ENCODE assay signal across 19 cellular contexts in genomic region chr1:8682573-8682972, GRCh38.
"Had no signal": no experiment of that assay in that cellular context is flagged by ENCODE, and none has a peak within 500 bp of the region (broad histone marks: within the 10 kb centered on the region; RNA-seq: fewer than 3 reads in every experiment).

No MANE protein-coding gene starts in this region.

- H3K9me3 ChIP-seq: mucosa of descending colon had no signal

- DNase-seq: activated B cell treated with CpG ODN at 0.5 μM for 24 hours; activated CD4-positive, alpha-beta T cell treated with anti-CD3 and anti-CD28 coated beads, Interleukin-2, amount 50 U/mL, for 1 hour; activated naive CD4-positive, alpha-beta T cell treated with anti-CD3 and anti-CD28 coated beads for 36 hours; central memory CD4-positive, alpha-beta T cell; foreskin keratinocyte; glutamatergic neuron; hypothalamus; left ventricle myocardium superior; mucosa of descending colon; naive thymus-derived CD4-positive, alpha-beta T cell; right cardiac atrium; stimulated activated CD4-positive, alpha-beta T cell treated with anti-CD3 and anti-CD28 coated beads, Interleukin-15, amount 100 ng/mL, for 24 hours; stimulated activated CD4-positive, alpha-beta T cell treated with anti-CD3 and anti-CD28 coated beads, Interleukin-4, amount 100 ng/mL, for 1 hour; stimulated activated naive CD4-positive, alpha-beta T cell; T-helper 17 cell had no signal

- H3K4me3 ChIP-seq: coronary artery, mucosa of descending colon, skin epidermis had no signal

- H3K4me3 Mint-ChIP-seq: activated B cell treated with CpG ODN at 0.5 μM for 24 hours; activated naive CD4-positive, alpha-beta T cell treated with anti-CD3 and anti-CD28 coated beads for 36 hours; activated T-helper 17 cell treated with anti-CD3 and anti-CD28 coated beads, Interleukin-2, amount 50 U/mL, for 72 hours; memory B cell; T-helper 17 cell had no signal

- H3K9me3 Mint-ChIP-seq: activated B cell treated with CpG ODN at 0.5 μM for 24 hours; activated naive CD4-positive, alpha-beta T cell treated with anti-CD3 and anti-CD28 coated beads for 36 hours; activated T-helper 17 cell treated with anti-CD3 and anti-CD28 coated beads, Interleukin-2, amount 50 U/mL, for 72 hours; memory B cell; naive thymus-derived CD4-positive, alpha-beta T cell had no signal

- H3K27ac ChIP-seq: coronary artery, foreskin keratinocyte, skin epidermis had no signal

- H3K27ac Mint-ChIP-seq: activated B cell treated with CpG ODN at 0.5 μM for 24 hours; activated naive CD4-positive, alpha-beta T cell treated with anti-CD3 and anti-CD28 coated beads for 36 hours; activated T-helper 17 cell treated with anti-CD3 and anti-CD28 coated beads, Interleukin-2, amount 50 U/mL, for 72 hours; T-helper 17 cell had no signal

- H3K27me3 Mint-ChIP-seq: activated B cell treated with CpG ODN at 0.5 μM for 24 hours; activated T-helper 17 cell treated with anti-CD3 and anti-CD28 coated beads, Interleukin-2, amount 50 U/mL, for 72 hours; memory B cell; naive thymus-derived CD4-positive, alpha-beta T cell; T-helper 17 cell had no signal

- H3K27me3 ChIP-seq: foreskin keratinocyte had no signal

- ATAC-seq: activated T-helper 17 cell treated with anti-CD3 and anti-CD28 coated beads, Interleukin-2, amount 50 U/mL, for 72 hours; foreskin keratinocyte; left ventricle myocardium superior; mucosa of descending colon; naive thymus-derived CD4-positive, alpha-beta T cell; right cardiac atrium; T-helper 17 cell had no signal
